Comparison of ENCODE assay signal across 25 cellular contexts in the genomic region with DNA sequence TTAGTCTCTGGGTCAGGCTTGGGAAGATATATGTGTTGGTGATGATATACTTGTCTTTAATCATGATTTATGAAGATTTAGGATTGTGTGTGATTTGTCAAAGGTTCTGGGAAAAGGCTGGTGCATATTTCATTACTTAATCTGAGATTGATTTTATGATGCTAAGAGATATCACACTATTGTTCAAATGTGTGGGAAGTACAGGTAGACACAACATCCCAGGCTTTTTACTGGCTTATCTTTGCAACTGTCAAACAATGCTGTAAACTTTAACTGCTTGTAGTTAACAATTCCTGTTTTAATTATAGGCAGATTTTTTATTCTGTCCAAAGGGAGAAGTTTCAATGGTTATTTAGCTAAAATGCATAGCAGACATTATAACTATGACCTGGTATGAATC.
"Had no signal": no experiment of that assay in that cellular context is flagged by ENCODE, and none has a peak within 500 bp of the region (broad histone marks: within the 10 kb centered on the region; RNA-seq: fewer than 3 reads in every experiment).

No MANE protein-coding gene starts in this region.

- DNase-seq: dermis blood vessel endothelial cell; effector memory CD4-positive, alpha-beta T cell; erythroblast; esophagus squamous epithelium; foreskin melanocyte; hypothalamus; natural killer cell; pancreas; right cardiac atrium; sigmoid colon; stimulated activated CD4-positive, alpha-beta T cell treated with anti-CD3 and anti-CD28 coated beads, Interleukin-2, amount 100 ng/mL, for 24 hours; stimulated activated CD4-positive, alpha-beta T cell treated with anti-CD3 and anti-CD28 coated beads, Interleukin-4, amount 100 ng/mL, for 24 hours; stimulated activated naive CD4-positive, alpha-beta T cell treated with Interleukin-2 at 50 U/mL for 16 hours; substantia nigra; testis; upper lobe of left lung had no signal

- H3K4me1 Mint-ChIP-seq: neural crest cell had no signal

- H3K4me3 ChIP-seq: coronary artery, esophagus squamous epithelium, lung, pancreas, prostate gland, sigmoid colon, testis, tibial nerve, upper lobe of left lung had no signal

- H3K27me3 Mint-ChIP-seq: memory B cell had no signal

- H3K9me3 ChIP-seq: neutrophil, pancreas, prostate gland, testis, upper lobe of left lung had no signal

- H3K27me3 ChIP-seq: esophagus squamous epithelium, neutrophil, pancreas, sigmoid colon, testis, tibial nerve, upper lobe of left lung had no signal

- H3K27ac ChIP-seq: coronary artery, esophagus squamous epithelium, neutrophil, pancreas, prostate gland, testis, tibial nerve, upper lobe of left lung had no signal

- H3K36me3 ChIP-seq: esophagus squamous epithelium, neutrophil, pancreas, prostate gland, sigmoid colon, upper lobe of left lung had no signal

- H3K36me3 Mint-ChIP-seq: natural killer cell; stimulated activated effector memory CD8-positive, alpha-beta T cell treated with anti-CD3 and anti-CD28 coated beads, Interleukin-12 subunit alpha, Interleukin-12 subunit beta, amount 100 ng/mL, for 72 hours had no signal

- H3K9me3 Mint-ChIP-seq: natural killer cell; stimulated activated effector memory CD8-positive, alpha-beta T cell treated with anti-CD3 and anti-CD28 coated beads, Interleukin-12 subunit alpha, Interleukin-12 subunit beta, amount 100 ng/mL, for 72 hours had no signal

- H3K4me1 ChIP-seq: esophagus squamous epithelium, pancreas, prostate gland, testis, upper lobe of left lung had no signal

- ATAC-seq: left lobe of liver; natural killer cell; right cardiac atrium; stimulated activated effector memory CD8-positive, alpha-beta T cell treated with anti-CD3 and anti-CD28 coated beads, Interleukin-12 subunit alpha, Interleukin-12 subunit beta, amount 100 ng/mL, for 72 hours had no signal

- H3K4me3 Mint-ChIP-seq: memory B cell; natural killer cell; neural crest cell; stimulated activated effector memory CD8-positive, alpha-beta T cell treated with anti-CD3 and anti-CD28 coated beads, Interleukin-12 subunit alpha, Interleukin-12 subunit beta, amount 100 ng/mL, for 72 hours had no signal

- H3K27ac Mint-ChIP-seq: memory B cell; natural killer cell; stimulated activated effector memory CD8-positive, alpha-beta T cell treated with anti-CD3 and anti-CD28 coated beads, Interleukin-12 subunit alpha, Interleukin-12 subunit beta, amount 100 ng/mL, for 72 hours had no signal
